In the genomic region with DNA sequence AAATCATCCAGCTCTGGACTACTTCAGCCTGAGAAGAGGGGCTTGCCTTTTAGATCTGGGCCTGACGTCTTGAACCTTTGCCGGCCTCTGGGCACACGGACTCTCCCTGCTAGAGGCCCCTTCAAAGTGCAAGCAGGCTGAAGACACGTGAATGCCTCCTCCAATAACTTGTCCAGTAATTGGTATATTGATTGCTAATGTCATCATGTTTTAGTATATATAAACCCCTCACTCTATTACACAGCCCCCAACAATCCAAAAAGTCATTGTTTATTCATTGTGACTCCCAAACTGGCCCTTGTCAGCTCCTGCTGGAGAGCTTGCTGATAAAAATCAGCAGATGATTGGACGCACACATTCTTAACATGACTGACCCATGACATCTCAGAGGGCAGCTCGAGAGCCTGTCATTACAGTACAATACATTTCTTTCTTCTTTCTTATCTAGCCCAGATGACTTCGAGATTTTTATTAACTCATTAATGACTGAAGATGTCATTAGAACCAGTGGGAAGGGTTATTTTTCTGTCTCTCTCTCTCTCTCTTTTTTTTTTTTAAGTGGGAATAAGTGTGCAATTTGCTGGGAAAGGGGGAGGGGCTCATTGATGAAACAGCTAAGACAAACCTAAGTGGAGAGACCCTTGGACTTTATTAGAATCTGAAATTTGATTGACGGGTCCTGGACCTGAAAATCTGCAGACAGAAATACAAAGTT, we compare ENCODE assay signal across 1 cellular context.
A peak's percentile ranks its signal among the peaks of the same experiment; 100 is the strongest.
TF ChIP-seq lines count a peak whose summit lies in the region.

No MANE protein-coding gene starts in this region.

TF ChIP-seq in K562, 482 proteins besides CTCF, POLR2A, EP300 and RAD21 (continued from another document and continues in another):
- TF ChIP-seq, protein P1, sequence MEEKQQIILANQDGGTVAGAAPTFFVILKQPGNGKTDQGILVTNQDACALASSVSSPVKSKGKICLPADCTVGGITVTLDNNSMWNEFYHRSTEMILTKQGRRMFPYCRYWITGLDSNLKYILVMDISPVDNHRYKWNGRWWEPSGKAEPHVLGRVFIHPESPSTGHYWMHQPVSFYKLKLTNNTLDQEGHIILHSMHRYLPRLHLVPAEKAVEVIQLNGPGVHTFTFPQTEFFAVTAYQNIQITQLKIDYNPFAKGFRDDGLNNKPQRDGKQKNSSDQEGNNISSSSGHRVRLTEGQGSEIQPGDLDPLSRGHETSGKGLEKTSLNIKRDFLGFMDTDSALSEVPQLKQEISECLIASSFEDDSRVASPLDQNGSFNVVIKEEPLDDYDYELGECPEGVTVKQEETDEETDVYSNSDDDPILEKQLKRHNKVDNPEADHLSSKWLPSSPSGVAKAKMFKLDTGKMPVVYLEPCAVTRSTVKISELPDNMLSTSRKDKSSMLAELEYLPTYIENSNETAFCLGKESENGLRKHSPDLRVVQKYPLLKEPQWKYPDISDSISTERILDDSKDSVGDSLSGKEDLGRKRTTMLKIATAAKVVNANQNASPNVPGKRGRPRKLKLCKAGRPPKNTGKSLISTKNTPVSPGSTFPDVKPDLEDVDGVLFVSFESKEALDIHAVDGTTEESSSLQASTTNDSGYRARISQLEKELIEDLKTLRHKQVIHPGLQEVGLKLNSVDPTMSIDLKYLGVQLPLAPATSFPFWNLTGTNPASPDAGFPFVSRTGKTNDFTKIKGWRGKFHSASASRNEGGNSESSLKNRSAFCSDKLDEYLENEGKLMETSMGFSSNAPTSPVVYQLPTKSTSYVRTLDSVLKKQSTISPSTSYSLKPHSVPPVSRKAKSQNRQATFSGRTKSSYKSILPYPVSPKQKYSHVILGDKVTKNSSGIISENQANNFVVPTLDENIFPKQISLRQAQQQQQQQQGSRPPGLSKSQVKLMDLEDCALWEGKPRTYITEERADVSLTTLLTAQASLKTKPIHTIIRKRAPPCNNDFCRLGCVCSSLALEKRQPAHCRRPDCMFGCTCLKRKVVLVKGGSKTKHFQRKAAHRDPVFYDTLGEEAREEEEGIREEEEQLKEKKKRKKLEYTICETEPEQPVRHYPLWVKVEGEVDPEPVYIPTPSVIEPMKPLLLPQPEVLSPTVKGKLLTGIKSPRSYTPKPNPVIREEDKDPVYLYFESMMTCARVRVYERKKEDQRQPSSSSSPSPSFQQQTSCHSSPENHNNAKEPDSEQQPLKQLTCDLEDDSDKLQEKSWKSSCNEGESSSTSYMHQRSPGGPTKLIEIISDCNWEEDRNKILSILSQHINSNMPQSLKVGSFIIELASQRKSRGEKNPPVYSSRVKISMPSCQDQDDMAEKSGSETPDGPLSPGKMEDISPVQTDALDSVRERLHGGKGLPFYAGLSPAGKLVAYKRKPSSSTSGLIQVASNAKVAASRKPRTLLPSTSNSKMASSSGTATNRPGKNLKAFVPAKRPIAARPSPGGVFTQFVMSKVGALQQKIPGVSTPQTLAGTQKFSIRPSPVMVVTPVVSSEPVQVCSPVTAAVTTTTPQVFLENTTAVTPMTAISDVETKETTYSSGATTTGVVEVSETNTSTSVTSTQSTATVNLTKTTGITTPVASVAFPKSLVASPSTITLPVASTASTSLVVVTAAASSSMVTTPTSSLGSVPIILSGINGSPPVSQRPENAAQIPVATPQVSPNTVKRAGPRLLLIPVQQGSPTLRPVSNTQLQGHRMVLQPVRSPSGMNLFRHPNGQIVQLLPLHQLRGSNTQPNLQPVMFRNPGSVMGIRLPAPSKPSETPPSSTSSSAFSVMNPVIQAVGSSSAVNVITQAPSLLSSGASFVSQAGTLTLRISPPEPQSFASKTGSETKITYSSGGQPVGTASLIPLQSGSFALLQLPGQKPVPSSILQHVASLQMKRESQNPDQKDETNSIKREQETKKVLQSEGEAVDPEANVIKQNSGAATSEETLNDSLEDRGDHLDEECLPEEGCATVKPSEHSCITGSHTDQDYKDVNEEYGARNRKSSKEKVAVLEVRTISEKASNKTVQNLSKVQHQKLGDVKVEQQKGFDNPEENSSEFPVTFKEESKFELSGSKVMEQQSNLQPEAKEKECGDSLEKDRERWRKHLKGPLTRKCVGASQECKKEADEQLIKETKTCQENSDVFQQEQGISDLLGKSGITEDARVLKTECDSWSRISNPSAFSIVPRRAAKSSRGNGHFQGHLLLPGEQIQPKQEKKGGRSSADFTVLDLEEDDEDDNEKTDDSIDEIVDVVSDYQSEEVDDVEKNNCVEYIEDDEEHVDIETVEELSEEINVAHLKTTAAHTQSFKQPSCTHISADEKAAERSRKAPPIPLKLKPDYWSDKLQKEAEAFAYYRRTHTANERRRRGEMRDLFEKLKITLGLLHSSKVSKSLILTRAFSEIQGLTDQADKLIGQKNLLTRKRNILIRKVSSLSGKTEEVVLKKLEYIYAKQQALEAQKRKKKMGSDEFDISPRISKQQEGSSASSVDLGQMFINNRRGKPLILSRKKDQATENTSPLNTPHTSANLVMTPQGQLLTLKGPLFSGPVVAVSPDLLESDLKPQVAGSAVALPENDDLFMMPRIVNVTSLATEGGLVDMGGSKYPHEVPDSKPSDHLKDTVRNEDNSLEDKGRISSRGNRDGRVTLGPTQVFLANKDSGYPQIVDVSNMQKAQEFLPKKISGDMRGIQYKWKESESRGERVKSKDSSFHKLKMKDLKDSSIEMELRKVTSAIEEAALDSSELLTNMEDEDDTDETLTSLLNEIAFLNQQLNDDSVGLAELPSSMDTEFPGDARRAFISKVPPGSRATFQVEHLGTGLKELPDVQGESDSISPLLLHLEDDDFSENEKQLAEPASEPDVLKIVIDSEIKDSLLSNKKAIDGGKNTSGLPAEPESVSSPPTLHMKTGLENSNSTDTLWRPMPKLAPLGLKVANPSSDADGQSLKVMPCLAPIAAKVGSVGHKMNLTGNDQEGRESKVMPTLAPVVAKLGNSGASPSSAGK (IDR thresholded peaks at IDR 0.05), result peak; percentile 39; the same call in 1 of the 2 replicates
- TF ChIP-seq, protein P2, sequence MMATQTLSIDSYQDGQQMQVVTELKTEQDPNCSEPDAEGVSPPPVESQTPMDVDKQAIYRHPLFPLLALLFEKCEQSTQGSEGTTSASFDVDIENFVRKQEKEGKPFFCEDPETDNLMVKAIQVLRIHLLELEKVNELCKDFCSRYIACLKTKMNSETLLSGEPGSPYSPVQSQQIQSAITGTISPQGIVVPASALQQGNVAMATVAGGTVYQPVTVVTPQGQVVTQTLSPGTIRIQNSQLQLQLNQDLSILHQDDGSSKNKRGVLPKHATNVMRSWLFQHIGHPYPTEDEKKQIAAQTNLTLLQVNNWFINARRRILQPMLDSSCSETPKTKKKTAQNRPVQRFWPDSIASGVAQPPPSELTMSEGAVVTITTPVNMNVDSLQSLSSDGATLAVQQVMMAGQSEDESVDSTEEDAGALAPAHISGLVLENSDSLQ (IDR thresholded peaks at IDR 0.05), result peak; percentile 79
- 0 out of 2 replicates have a peak, but pooled peaks have one; percentile 3 for TF ChIP-seq TAL1 (IDR thresholded peaks at IDR 0.05)
- TF ChIP-seq, protein P3, sequence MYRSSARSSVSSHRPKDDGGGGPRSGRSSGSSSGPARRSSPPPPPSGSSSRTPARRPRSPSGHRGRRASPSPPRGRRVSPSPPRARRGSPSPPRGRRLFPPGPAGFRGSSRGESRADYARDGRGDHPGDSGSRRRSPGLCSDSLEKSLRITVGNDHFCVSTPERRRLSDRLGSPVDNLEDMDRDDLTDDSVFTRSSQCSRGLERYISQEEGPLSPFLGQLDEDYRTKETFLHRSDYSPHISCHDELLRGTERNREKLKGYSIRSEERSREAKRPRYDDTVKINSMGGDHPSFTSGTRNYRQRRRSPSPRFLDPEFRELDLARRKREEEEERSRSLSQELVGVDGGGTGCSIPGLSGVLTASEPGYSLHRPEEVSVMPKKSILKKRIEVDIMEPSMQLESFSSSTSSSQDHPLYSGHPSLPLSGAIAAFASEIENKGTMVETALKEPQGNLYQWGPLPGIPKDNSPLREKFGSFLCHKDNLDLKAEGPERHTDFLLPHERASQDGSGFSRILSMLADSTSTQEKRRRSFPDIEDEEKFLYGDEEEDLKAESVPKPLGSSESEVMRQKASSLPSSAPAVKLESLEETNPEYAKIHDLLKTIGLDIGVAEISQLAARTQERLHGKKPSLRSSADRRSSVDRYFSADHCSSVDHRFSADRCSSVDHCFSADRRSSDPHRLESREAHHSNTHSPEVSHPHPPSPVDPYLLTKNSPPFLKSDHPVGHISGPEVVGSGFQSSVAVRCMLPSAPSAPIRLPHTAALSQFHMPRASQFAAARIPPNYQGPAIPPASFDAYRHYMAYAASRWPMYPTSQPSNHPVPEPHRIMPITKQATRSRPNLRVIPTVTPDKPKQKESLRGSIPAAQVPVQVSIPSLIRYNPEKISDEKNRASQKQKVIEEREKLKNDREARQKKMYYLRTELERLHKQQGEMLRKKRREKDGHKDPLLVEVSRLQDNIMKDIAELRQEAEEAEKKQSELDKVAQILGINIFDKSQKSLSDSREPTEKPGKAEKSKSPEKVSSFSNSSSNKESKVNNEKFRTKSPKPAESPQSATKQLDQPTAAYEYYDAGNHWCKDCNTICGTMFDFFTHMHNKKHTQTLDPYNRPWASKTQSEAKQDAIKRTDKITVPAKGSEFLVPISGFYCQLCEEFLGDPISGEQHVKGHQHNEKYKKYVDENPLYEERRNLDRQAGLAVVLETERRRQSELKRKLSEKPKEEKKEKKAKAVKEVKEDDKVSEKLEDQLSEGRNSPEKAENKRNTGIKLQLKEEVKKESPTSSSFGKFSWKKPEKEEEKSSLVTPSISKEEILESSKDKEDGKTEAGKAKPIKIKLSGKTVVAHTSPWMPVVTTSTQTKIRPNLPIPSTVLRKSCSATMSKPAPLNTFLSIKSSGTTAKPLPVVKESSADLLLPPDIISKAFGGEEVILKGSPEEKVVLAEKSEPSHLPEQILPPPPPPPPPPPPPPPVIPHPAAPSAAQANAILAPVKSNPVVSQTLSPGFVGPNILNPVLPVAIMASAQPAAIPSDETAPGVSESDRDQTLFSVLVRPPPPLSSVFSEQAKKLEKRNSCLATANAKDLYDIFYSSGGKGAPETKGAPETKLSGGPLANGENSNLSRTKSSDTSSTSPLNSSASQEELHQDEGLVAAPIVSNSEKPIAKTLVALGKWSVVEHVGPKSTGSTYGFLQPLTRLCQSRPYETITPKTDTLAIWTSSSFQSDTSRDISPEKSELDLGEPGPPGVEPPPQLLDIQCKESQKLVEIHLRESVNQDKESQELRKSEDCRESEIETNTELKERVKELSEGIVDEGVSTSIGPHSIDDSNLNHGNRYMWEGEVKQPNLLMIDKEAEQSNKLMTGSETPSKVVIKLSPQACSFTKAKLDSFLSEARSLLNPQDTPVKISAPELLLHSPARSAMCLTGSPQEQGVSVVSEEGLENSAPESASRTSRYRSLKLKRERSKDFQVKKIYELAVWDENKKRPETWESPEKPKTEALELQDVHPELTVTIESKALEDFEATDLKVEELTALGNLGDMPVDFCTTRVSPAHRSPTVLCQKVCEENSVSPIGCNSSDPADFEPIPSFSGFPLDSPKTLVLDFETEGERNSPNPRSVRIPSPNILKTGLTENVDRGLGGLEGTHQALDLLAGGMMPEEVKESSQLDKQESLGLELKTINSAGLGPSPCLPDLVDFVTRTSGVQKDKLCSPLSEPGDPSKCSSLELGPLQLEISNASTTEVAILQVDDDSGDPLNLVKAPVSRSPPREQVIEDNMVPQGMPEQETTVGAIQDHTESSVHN (IDR thresholded peaks at IDR 0.05; ENCODE audit: borderline replicate concordance in 1 of 2, low read depth in 1 of 2), result peak in 1 of 2 experiments; percentile 82; a peak in 2 of 4 replicates
- TF ChIP-seq, protein P4, sequence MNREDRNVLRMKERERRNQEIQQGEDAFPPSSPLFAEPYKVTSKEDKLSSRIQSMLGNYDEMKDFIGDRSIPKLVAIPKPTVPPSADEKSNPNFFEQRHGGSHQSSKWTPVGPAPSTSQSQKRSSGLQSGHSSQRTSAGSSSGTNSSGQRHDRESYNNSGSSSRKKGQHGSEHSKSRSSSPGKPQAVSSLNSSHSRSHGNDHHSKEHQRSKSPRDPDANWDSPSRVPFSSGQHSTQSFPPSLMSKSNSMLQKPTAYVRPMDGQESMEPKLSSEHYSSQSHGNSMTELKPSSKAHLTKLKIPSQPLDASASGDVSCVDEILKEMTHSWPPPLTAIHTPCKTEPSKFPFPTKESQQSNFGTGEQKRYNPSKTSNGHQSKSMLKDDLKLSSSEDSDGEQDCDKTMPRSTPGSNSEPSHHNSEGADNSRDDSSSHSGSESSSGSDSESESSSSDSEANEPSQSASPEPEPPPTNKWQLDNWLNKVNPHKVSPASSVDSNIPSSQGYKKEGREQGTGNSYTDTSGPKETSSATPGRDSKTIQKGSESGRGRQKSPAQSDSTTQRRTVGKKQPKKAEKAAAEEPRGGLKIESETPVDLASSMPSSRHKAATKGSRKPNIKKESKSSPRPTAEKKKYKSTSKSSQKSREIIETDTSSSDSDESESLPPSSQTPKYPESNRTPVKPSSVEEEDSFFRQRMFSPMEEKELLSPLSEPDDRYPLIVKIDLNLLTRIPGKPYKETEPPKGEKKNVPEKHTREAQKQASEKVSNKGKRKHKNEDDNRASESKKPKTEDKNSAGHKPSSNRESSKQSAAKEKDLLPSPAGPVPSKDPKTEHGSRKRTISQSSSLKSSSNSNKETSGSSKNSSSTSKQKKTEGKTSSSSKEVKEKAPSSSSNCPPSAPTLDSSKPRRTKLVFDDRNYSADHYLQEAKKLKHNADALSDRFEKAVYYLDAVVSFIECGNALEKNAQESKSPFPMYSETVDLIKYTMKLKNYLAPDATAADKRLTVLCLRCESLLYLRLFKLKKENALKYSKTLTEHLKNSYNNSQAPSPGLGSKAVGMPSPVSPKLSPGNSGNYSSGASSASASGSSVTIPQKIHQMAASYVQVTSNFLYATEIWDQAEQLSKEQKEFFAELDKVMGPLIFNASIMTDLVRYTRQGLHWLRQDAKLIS (CRISPR knock-in tag; IDR thresholded peaks at IDR 0.05), result no peak
- 0 out of 2 replicates have a peak, but pooled peaks have one; percentile 17 for TF ChIP-seq FOXJ2 (tag; IDR thresholded peaks at IDR 0.05)
- TF ChIP-seq RBM17 (IDR thresholded peaks at IDR 0.05; ENCODE audit: borderline replicate concordance, low read depth, low read length), result no peak
- peak; percentile 3 for TF ChIP-seq CBFA2T3 (IDR thresholded peaks at IDR 0.05)
- 0 out of 2 replicates have a peak, but pooled peaks have one; percentile 27 for TF ChIP-seq ATF7 (IDR thresholded peaks at IDR 0.05)
- TF ChIP-seq, protein P5, sequence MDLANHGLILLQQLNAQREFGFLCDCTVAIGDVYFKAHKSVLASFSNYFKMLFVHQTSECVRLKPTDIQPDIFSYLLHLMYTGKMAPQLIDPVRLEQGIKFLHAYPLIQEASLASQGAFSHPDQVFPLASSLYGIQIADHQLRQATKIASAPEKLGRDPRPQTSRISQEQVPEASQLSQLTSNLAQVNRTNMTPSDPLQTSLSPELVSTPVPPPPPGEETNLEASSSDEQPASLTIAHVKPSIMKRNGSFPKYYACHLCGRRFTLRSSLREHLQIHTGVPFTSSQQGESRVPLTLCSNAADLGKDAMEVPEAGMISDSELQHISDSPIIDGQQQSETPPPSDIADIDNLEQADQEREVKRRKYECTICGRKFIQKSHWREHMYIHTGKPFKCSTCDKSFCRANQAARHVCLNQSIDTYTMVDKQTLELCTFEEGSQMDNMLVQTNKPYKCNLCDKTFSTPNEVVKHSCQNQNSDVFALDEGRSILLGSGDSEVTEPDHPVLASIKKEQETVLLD (IDR thresholded peaks at IDR 0.05), result peak; percentile 54; the same call in 1 of the 2 replicates
